Comparison of ENCODE assay signal across 1 cellular context in genomic region chr6:26214826-26215199, GRCh38.
TF ChIP-seq lines count a peak whose summit lies in the region.

No MANE protein-coding gene starts in this region.

TF ChIP-seq in K562, 482 proteins besides CTCF, POLR2A, EP300 and RAD21 (continued from another document and continues in another):
- TF ChIP-seq ARID4B (CRISPR knock-in tag; IDR thresholded peaks at IDR 0.05) (no peak), CBX8 (IDR thresholded peaks at IDR 0.05; ENCODE audit: borderline replicate concordance, extremely low read depth, low read depth, low read length, poor library complexity, severe bottlenecking) (no peak), MCM2 (IDR thresholded peaks at IDR 0.05; ENCODE audit: low read depth) (no peak), TFE3 (CRISPR knock-in tag; IDR thresholded peaks at IDR 0.05) (no peak), MAZ (CRISPR knock-in tag; conservative IDR thresholded peaks at IDR 0.05 in 1 of 2, IDR thresholded peaks at IDR 0.05 in 1 of 2) (peak in 1 of 2 experiments; percentile 49; a peak in 1 of 4 replicates), PCBP2 (IDR thresholded peaks at IDR 0.05; ENCODE audit: low read depth, low read length, poor library complexity, severe bottlenecking) (no peak), RBM25 (IDR thresholded peaks at IDR 0.05; ENCODE audit: low read depth, low read length, severe bottlenecking) (no peak), ZNF707 (CRISPR knock-in tag; conservative IDR thresholded peaks at IDR 0.05) (peak; percentile 47; the same call in 1 of the 2 replicates), ZBTB17 (CRISPR knock-in tag; IDR thresholded peaks at IDR 0.05) (no peak), ELF4 (CRISPR knock-in tag; IDR thresholded peaks at IDR 0.05) (peak; percentile 79), ZNF232 (CRISPR knock-in tag; IDR thresholded peaks at IDR 0.05) (no peak), ZNF76 (CRISPR knock-in tag; IDR thresholded peaks at IDR 0.05; ENCODE audit: borderline replicate concordance) (no peak), THRB (CRISPR knock-in tag; conservative IDR thresholded peaks at IDR 0.05) (0 out of 2 replicates have a peak, but pooled peaks have one; percentile 8), SRSF7 (optimal IDR thresholded peaks at IDR 0.05; ENCODE audit: low read depth, low read length) (no peak), PHB (CRISPR knock-in tag; IDR thresholded peaks at IDR 0.05) (peak; percentile 86; the same call in 1 of the 2 replicates), PCBP1 (IDR thresholded peaks at IDR 0.05; ENCODE audit: low read depth, low read length, poor library complexity, severe bottlenecking) (no peak), RFX7 (CRISPR knock-in tag; IDR thresholded peaks at IDR 0.05) (no peak), MCM3 (IDR thresholded peaks at IDR 0.05) (no peak), RBM34 (IDR thresholded peaks at IDR 0.05; ENCODE audit: borderline replicate concordance, insufficient read depth, low read length) (no peak), ATF4 (CRISPR knock-in tag; IDR thresholded peaks at IDR 0.05) (peak; percentile 59), MTA1 (IDR thresholded peaks at IDR 0.05; ENCODE audit: borderline replicate concordance) (no peak), ZEB2 (IDR thresholded peaks at IDR 0.05) (no peak), PML (IDR thresholded peaks at IDR 0.05; ENCODE audit: low read length) (no peak; the same call in 1 of the 2 replicates), FOXJ3 (CRISPR knock-in tag; IDR thresholded peaks at IDR 0.05) (no peak), ZNF263 (CRISPR knock-in tag; IDR thresholded peaks at IDR 0.05; ENCODE audit: borderline replicate concordance) (no peak), SRSF9 (IDR thresholded peaks at IDR 0.05; ENCODE audit: borderline replicate concordance, low read depth, low read length) (no peak), ZNF143 (CRISPR knock-in tag; IDR thresholded peaks at IDR 0.05) (no peak), NR2C1 (IDR thresholded peaks at IDR 0.05) (no peak; the same call in 1 of the 2 replicates), NR2C1 (tag; IDR thresholded peaks at IDR 0.05) (no peak), ZNF146 (CRISPR knock-in tag; IDR thresholded peaks at IDR 0.05; ENCODE audit: unreplicated experiment) (no peak), ZNF436 (CRISPR knock-in tag; IDR thresholded peaks at IDR 0.05) (no peak), ESRRA (IDR thresholded peaks at IDR 0.05; ENCODE audit: borderline replicate concordance, low read depth) (no peak), FOSL1 (tag; conservative IDR thresholded peaks at IDR 0.05) (no peak), CAMTA2 (CRISPR knock-in tag; conservative IDR thresholded peaks at IDR 0.05) (no peak), FOXP4 (CRISPR knock-in tag; IDR thresholded peaks at IDR 0.05; ENCODE audit: borderline replicate concordance) (no peak), MEF2D (tag; conservative IDR thresholded peaks at IDR 0.05; ENCODE audit: low read depth) (no peak), FIP1L1 (IDR thresholded peaks at IDR 0.05; ENCODE audit: low read depth, low read length, poor library complexity, severe bottlenecking) (peak; percentile 89)
- TF ChIP-seq, protein P1, sequence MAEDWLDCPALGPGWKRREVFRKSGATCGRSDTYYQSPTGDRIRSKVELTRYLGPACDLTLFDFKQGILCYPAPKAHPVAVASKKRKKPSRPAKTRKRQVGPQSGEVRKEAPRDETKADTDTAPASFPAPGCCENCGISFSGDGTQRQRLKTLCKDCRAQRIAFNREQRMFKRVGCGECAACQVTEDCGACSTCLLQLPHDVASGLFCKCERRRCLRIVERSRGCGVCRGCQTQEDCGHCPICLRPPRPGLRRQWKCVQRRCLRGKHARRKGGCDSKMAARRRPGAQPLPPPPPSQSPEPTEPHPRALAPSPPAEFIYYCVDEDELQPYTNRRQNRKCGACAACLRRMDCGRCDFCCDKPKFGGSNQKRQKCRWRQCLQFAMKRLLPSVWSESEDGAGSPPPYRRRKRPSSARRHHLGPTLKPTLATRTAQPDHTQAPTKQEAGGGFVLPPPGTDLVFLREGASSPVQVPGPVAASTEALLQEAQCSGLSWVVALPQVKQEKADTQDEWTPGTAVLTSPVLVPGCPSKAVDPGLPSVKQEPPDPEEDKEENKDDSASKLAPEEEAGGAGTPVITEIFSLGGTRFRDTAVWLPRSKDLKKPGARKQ (CRISPR knock-in tag; IDR thresholded peaks at IDR 0.05) = no peak
- TF ChIP-seq, protein P2, sequence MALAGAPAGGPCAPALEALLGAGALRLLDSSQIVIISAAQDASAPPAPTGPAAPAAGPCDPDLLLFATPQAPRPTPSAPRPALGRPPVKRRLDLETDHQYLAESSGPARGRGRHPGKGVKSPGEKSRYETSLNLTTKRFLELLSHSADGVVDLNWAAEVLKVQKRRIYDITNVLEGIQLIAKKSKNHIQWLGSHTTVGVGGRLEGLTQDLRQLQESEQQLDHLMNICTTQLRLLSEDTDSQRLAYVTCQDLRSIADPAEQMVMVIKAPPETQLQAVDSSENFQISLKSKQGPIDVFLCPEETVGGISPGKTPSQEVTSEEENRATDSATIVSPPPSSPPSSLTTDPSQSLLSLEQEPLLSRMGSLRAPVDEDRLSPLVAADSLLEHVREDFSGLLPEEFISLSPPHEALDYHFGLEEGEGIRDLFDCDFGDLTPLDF (CRISPR knock-in tag; IDR thresholded peaks at IDR 0.05) = no peak
